Comparison of ENCODE assay signal across 8 cellular contexts in the genomic region with DNA sequence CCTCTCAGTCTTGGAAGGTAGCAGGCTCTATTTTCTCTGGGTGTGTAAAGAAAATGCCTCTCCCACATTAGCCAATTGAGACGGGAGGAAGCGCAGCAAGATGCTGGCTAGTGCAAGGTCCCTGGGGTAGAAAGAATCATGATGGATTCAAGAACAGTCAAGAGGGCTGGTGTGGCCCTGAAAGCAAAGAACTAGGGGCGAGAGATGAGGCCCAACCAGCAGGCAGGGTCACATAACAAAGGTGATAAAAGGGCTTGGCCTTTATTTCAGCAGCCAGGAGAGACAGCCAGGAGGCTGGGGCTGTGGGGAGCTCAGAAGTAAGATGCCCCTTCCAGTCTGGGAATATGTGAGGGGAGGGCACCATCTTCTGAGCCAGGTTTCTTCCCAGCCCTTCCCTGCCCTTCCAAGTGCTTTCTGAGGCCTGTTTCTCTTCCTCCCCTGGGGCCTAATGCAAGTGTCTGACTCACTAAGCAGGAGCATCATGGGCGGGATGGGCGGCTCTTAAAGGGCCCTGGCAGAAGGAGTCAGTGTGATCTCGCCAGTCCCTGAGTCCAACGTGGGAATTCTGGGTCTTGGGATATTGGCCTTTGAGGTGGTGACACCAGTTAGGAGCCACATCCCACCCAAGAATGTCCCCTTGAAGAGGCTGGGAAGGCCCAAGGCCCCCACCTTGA. TPM values are rescaled to one million over a fixed set of nuclear protein-coding genes. Genes with fewer than 3 reads are reported as not detected.
A peak's percentile ranks its signal among the peaks of the same experiment; 100 is the strongest.
DNase-seq lines count a peak whose midpoint lies in the region; ATAC-seq and TF ChIP-seq lines count a peak whose summit lies in the region.

No MANE protein-coding gene starts in this region.

- H3K27me3 ChIP-seq in breast epithelium (no peaks in the 10 kb centered on the region), lung (ENCODE audit: control insufficient read depth, insufficient read depth) (no peaks in the 10 kb centered on the region)

- DNase-seq in Caki2 (ENCODE audit: low read depth) (peak; percentile 61), MV-4-11 (lab: John Stamatoyannopoulos, UW) (peak; percentile 67), breast epithelium (ENCODE audit: low spot score in 2 of 2) (no peak), lung (ENCODE audit: low spot score) (peak; percentile 49), NCI-H1092 (lab: John Stamatoyannopoulos, UW) (no peak), NCI-H2029 treated with DMSO at 0.1 percent for 48 hours (lab: John Stamatoyannopoulos, UW) (no peak), KBM-7 (no peak), G401 (ENCODE audit: low spot score) (no peak)

- ATAC-seq in lung (ENCODE audit: insufficient read depth, low FRiP score) = no peak

- WGBS in lung, 2 donors = 74 to 84% methylated on average over 7 of the region's 7 CpGs

- H3K27ac ChIP-seq in breast epithelium (peak overlapping the region; percentile 36 to 38), lung (ENCODE audit: low read depth in 1 of 2, low read length in 1 of 2) (peak overlapping the region in 1 of 2 donors; percentile 23)

- no peaks in the 10 kb centered on the region for H3K9me3 ChIP-seq in breast epithelium
- no peaks in the 10 kb centered on the region for H3K9me3 ChIP-seq in lung (ENCODE audit: control insufficient read depth in 2 of 2, insufficient read depth in 1 of 2, low read length in 1 of 2)

- no peaks in the 10 kb centered on the region for H3K36me3 ChIP-seq in breast epithelium
- peaks cover 0 to 4% of the 10 kb centered on the region in 2 donors for H3K36me3 ChIP-seq in lung (ENCODE audit: control insufficient read depth in 2 of 2, insufficient read depth in 2 of 2, low read length in 2 of 2)

- in situ Hi-C loops in Caki2 (cut with HindIII; ENCODE audit: low pct_unique_long_range_greater_than_20kb, low sequenced_read_pairs) (no loop called here), KBM-7 (cut with MboI; ENCODE audit: low pct_unique_long_range_greater_than_20kb, low sequenced_read_pairs) (no loop called here), G401 (cut with HindIII; ENCODE audit: low sequenced_read_pairs) (no loop called here)

- no peak for TF ChIP-seq POLR2A in breast epithelium (IDR thresholded peaks at IDR 0.05)

- H3K4me3 ChIP-seq in breast epithelium = no peak overlapping the region
- no peak overlapping the region for H3K4me3 ChIP-seq in lung

- intact Hi-C loops in breast epithelium (cut with DNase I; ENCODE audit: low total_unique reads) = no loop called here

- H3K4me1 ChIP-seq in breast epithelium = peaks cover 0 to 5% of the 10 kb centered on the region in 2 donors
- H3K4me1 ChIP-seq in lung (ENCODE audit: control insufficient read depth in 2 of 2, insufficient read depth in 2 of 2, low read length in 2 of 2) = peaks cover 4 to 26% of the 10 kb centered on the region in 2 donors

- no peak for TF ChIP-seq CTCF in breast epithelium (IDR thresholded peaks at IDR 0.05)
- TF ChIP-seq CTCF in lung (IDR thresholded peaks at IDR 0.05; ENCODE audit: control extremely low read depth, extremely low read depth) = no peak

RNA-seq across cellular contexts. Expression of a gene that starts 3.9 kb away (rescaled TPM):
- total RNA-seq in Caki2 (2014; rRNA removed; shearing (Covaris generic); ENCODE audit: low replicate concordance) = 2.7 and 3.1 TPM in 2 replicates
- 10 to 100 TPM; 18.4 to 34.4 (median 24.1) TPM for total RNA-seq in breast epithelium
- 10 to 100 TPM; 24.3 to 46.4 TPM for total RNA-seq in lung
- polyA plus RNA-seq in lung = 10 to 100 TPM; 23.9 to 37.9 TPM
- total RNA-seq in G401 (2014; rRNA removed; shearing (Covaris generic)) = 0.07 TPM in 1 of 2 replicates, not detected in the other

RNA-seq across cellular contexts. Expression of a gene that starts 23.7 kb away (rescaled TPM):
- not detected in 2 replicates for total RNA-seq in Caki2 (2014; rRNA removed; shearing (Covaris generic); ENCODE audit: low replicate concordance)
- total RNA-seq in breast epithelium = under 1 TPM; 0.44 to 0.80 (median 0.66) TPM
- total RNA-seq in lung = 1 to 10 TPM in 1 of 2 donors, under 1 TPM in 1; 0.71 to 8.4 TPM
- polyA plus RNA-seq in lung = under 1 TPM; 0.72 to 0.94 TPM
- total RNA-seq in G401 (2014; rRNA removed; shearing (Covaris generic)) = not detected in 2 replicates

RNA-seq across cellular contexts. Expression of a gene that starts 53.5 kb away (rescaled TPM):
- total RNA-seq in Caki2 (2014; rRNA removed; shearing (Covaris generic); ENCODE audit: low replicate concordance) = 73.9 and 157 TPM in 2 replicates
- total RNA-seq in breast epithelium = 100 to 1,000 TPM; 123 to 162 (median 149) TPM
- total RNA-seq in lung = 100 to 1,000 TPM; 159 to 219 TPM
- polyA plus RNA-seq in lung = 100 to 1,000 TPM in 1 of 2 donors, 10 to 100 TPM in 1; 70.5 to 128 TPM
- 49.0 and 75.8 TPM in 2 replicates for total RNA-seq in G401 (2014; rRNA removed; shearing (Covaris generic))

Comparison
In these comparisons a context has a peak if more than half of its experiments do, and no peak if none do; other contexts are left out.
1. DNase-seq: peak in Caki2 (single experiment), MV-4-11 (single experiment) and lung (single experiment); none in breast epithelium (0 of 2), NCI-H1092 (single experiment), NCI-H2029 treated with DMSO at 0.1 percent for 48 hours (single experiment), KBM-7 (single experiment) and G401 (single experiment).